8 cellular contexts compared by ENCODE assay signal in genomic region chr10:67837519-67838314, GRCh38. TPM values are rescaled to one million over a fixed set of nuclear protein-coding genes. Genes with fewer than 3 reads are reported as not detected.
DNase-seq lines count a peak whose midpoint lies in the region; ATAC-seq, FAIRE-seq and TF ChIP-seq lines count a peak whose summit lies in the region.

TSS of gene DNAJC12 (minus strand) at chr10:67838188. CDS start at chr10:67838011, 177 bp downstream.

- no peak for TF ChIP-seq EP300 in GM12878 (IDR thresholded peaks at IDR 0.05; ENCODE audit: borderline replicate concordance in 1 of 2, control insufficient read depth in 1 of 2, low read depth in 2 of 2, low read length in 2 of 2)

- H3K27ac ChIP-seq in 22Rv1 = peak within 1 kb of the TSS; percentile 54
- no peak within 1 kb of the TSS for H3K27ac ChIP-seq in GM12878 (ENCODE audit: control insufficient read depth, insufficient read depth)
- no peak within 1 kb of the TSS for H3K27ac ChIP-seq in kidney (ENCODE audit: low read depth in 2 of 2, low read length in 2 of 2)
- H3K27ac ChIP-seq in stomach smooth muscle (ENCODE audit: low read length) = no peak within 1 kb of the TSS

- in situ Hi-C loops in GM12878 (cut with MboI) = no loop called here

- CTCF ChIA-PET in GM12878 (lab: Yijun Ruan, JAX) = interaction anchor here (0.6 to 2.6 kb wide), 8 partner anchors 17 to 463 kb away, joined by 3 to 20 read pairs (median 4); no protein-coding TSS in a partner anchor

- intact Hi-C loops in GM12878 (cut with micrococcal nuclease; ENCODE audit: unreplicated experiment) = no loop called here
- intact Hi-C loops in kidney (cut with DNase I) = no loop called here

- no peaks in the 10 kb centered on the region for H4K20me1 ChIP-seq in GM12878 (ENCODE audit: control insufficient read depth, insufficient read depth)

- no peak within 1 kb of the TSS for H3K9ac ChIP-seq in GM12878 (ENCODE audit: control insufficient read depth, insufficient read depth, low read length)
- peak within 1 kb of the TSS in 1 of 2 donors; percentile 16 for H3K9ac ChIP-seq in kidney (ENCODE audit: low read length in 2 of 2)
- peak within 1 kb of the TSS; percentile 43 to 55 for H3K9ac ChIP-seq in stomach smooth muscle (ENCODE audit: low read length in 2 of 2)

- H3K4me3 ChIP-seq in GM08714 (ENCODE audit: low read length) = peak within 1 kb of the TSS; percentile 43; the same call in 1 of the 2 replicates
- H3K4me3 ChIP-seq in GM12878 = no peak within 1 kb of the TSS
- peak within 1 kb of the TSS; percentile 59 to 71 for H3K4me3 ChIP-seq in kidney (ENCODE audit: low read length in 2 of 2)
- H3K4me3 ChIP-seq in stomach smooth muscle (ENCODE audit: low read length in 2 of 2) = peak within 1 kb of the TSS; percentile 57 to 66

- TF ChIP-seq CTCF in 22Rv1 (IDR thresholded peaks at IDR 0.05) (no peak), GM12878 (IDR thresholded peaks at IDR 0.05 in 2 of 3, conservative IDR thresholded peaks at IDR 0.05 in 1 of 3; ENCODE audit: control insufficient read depth in 2 of 3, extremely low read depth in 1 of 3, insufficient read depth in 1 of 3, low read depth in 3 of 3, low read length in 3 of 3) (no peak; a peak in 1 of 6 replicates), kidney (IDR thresholded peaks at IDR 0.05; ENCODE audit: borderline replicate concordance, extremely low read depth, insufficient read depth) (no peak)

- H3K36me3 ChIP-seq in GM12878 (ENCODE audit: control insufficient read depth in 2 of 2, insufficient read depth in 2 of 2, low read length in 1 of 2) = no peaks in the 10 kb centered on the region
- no peaks in the 10 kb centered on the region for H3K36me3 ChIP-seq in kidney (ENCODE audit: control insufficient read depth in 1 of 2, insufficient read depth in 2 of 2, low read length in 2 of 2)
- no peaks in the 10 kb centered on the region for H3K36me3 ChIP-seq in stomach smooth muscle (ENCODE audit: control insufficient read depth in 2 of 2, insufficient read depth in 2 of 2, low read length in 2 of 2)

- peak; percentile 91 for ATAC-seq in HG03469 (IDR thresholded peaks at IDR 0.05; ENCODE audit: unreplicated experiment)
- ATAC-seq in GM12878 = peak; percentile 99

- no peak within 1 kb of the TSS; the same call in 1 of the 2 replicates for H2AFZ ChIP-seq in GM12878 (ENCODE audit: control insufficient read depth, low read depth, low read length)

- WGBS in GM12878 (ENCODE audit: insufficient coverage, insufficient replicate concordance, low lambda C conversion rate, missing lambda C conversion rate) = 29% methylated on average over 5 of the region's 5 CpGs

- FAIRE-seq in GM12878 (lab: Jason Lieb, UNC) (no peak), kidney (lab: Jason Lieb, UNC) (peak; percentile 52)

- H3K4me2 ChIP-seq in GM12878 (ENCODE audit: control insufficient read depth, insufficient read depth) = no peak within 1 kb of the TSS

- no peaks in the 10 kb centered on the region for H3K4me1 ChIP-seq in GM12878 (ENCODE audit: control insufficient read depth, insufficient read depth, low read length)
- H3K4me1 ChIP-seq in kidney (ENCODE audit: control insufficient read depth in 1 of 2, insufficient read depth in 1 of 2, low read depth in 1 of 2, low read length in 2 of 2) = no peaks in the 10 kb centered on the region
- H3K4me1 ChIP-seq in stomach smooth muscle (ENCODE audit: control insufficient read depth, insufficient read depth, low read length) = no peaks in the 10 kb centered on the region

- no peaks in the 10 kb centered on the region for H3K79me2 ChIP-seq in GM12878 (ENCODE audit: control insufficient read depth, insufficient read depth, low read length)

- BruUV-seq in GM12878 (replicated peaks; lab: Mats Ljungman, UMichigan) = no TSS peak

- RAD21 ChIA-PET in GM12878 (lab: Charles Lee; ENCODE audit: unreplicated experiment) = interaction anchor here (1.5 to 1.8 kb wide), 2 partner anchors 18 to 49 kb away, joined by 5 to 8 read pairs; no protein-coding TSS in a partner anchor

- SMC1A ChIA-PET in GM12878 (lab: Charles Lee; ENCODE audit: uncharacterized antibody, unreplicated experiment) = interaction anchor here (0.5 to 2.2 kb wide), 7 partner anchors 9 to 317 kb away, joined by 3 to 8 read pairs (median 5); no protein-coding TSS in a partner anchor

- no peak for TF ChIP-seq POLR2A in GM12878 (IDR thresholded peaks at IDR 0.05; ENCODE audit: low read depth, low read length)

- H3K9me3 ChIP-seq in GM12878 (replicated peaks; ENCODE audit: control insufficient read depth, insufficient read depth, low read length) (no peaks in the 10 kb centered on the region; the same call in 2 of the 3 replicates), kidney (ENCODE audit: control insufficient read depth in 1 of 2, low read length in 2 of 2) (peaks cover 0 to 5% of the 10 kb centered on the region in 2 donors), stomach smooth muscle (ENCODE audit: control insufficient read depth in 2 of 2, low read length in 2 of 2) (no peaks in the 10 kb centered on the region)

- peak; percentile 91 for DNase-seq in NCI-H82 (lab: John Stamatoyannopoulos, UW)
- no peak for DNase-seq in GM12878 (ENCODE audit: low read depth, low spot score)
- no peak for DNase-seq in kidney
- DNase-seq in NCI-H128 (lab: John Stamatoyannopoulos, UW; ENCODE audit: unreplicated experiment) = no peak

- H3K27me3 ChIP-seq in GM12878 (replicated peaks in 1 of 2; ENCODE audit: control insufficient read depth in 2 of 2, insufficient read depth in 2 of 2, low read length in 1 of 2) = no peaks in the 10 kb centered on the region
- no peaks in the 10 kb centered on the region for H3K27me3 ChIP-seq in stomach smooth muscle (ENCODE audit: control insufficient read depth in 1 of 2, insufficient read depth in 2 of 2, low read length in 2 of 2)

- no peak for TF ChIP-seq RAD21 in GM12878 (IDR thresholded peaks at IDR 0.05; ENCODE audit: insufficient read depth, low read depth, low read length)

- POLR2A ChIA-PET in GM12878 (lab: Charles Lee) = interaction anchor here (0.6 to 1.4 kb wide), 2 partner anchors 12 to 471 kb away, joined by 4 read pairs; no protein-coding TSS in a partner anchor

TF ChIP-seq in GM12878, 131 proteins besides CTCF, POLR2A, EP300 and RAD21:
- TF ChIP-seq HCFC1 (IDR thresholded peaks at IDR 0.05; ENCODE audit: low read length) = peak; percentile 58
- TF ChIP-seq ATF3 (IDR thresholded peaks at IDR 0.05; ENCODE audit: borderline replicate concordance, extremely low read depth, low read depth, low read length) = no peak
- TF ChIP-seq EZH2 (IDR thresholded peaks at IDR 0.05; ENCODE audit: borderline replicate concordance, control insufficient read depth, low read depth, low read length) = no peak
- TF ChIP-seq KDM1A (IDR thresholded peaks at IDR 0.05; ENCODE audit: borderline replicate concordance) = no peak
- TF ChIP-seq USF2 (IDR thresholded peaks at IDR 0.05; ENCODE audit: borderline replicate concordance, low read depth, low read length) = peak; percentile 46; the same call in 1 of the 2 replicates
- TF ChIP-seq ATF7 (IDR thresholded peaks at IDR 0.05; ENCODE audit: low read depth) = no peak
- TF ChIP-seq BCL11A (IDR thresholded peaks at IDR 0.05; ENCODE audit: low read depth, low read length) = no peak
- TF ChIP-seq SPI1 (IDR thresholded peaks at IDR 0.05; ENCODE audit: borderline replicate concordance, insufficient read depth, low read depth, low read length) = no peak
- peak; percentile 64; the same call in 1 of the 2 replicates for TF ChIP-seq RAD51 (IDR thresholded peaks at IDR 0.05)
- TF ChIP-seq POU2F2 (IDR thresholded peaks at IDR 0.05; ENCODE audit: borderline replicate concordance, low read depth, low read length) = no peak
- no peak for TF ChIP-seq PML (IDR thresholded peaks at IDR 0.05; ENCODE audit: low read length)
- TF ChIP-seq SIX5 (IDR thresholded peaks at IDR 0.05; ENCODE audit: low read depth, low read length, severe bottlenecking) = peak; percentile 60

RNA-seq across cellular contexts. Expression of gene DNAJC12, which starts in this region (rescaled TPM):
- total RNA-seq in GM12878 (2013; cell fraction: nucleolus; rRNA removed) = 8.1 and 8.5 TPM in 2 replicates
- total RNA-seq in GM12878 (2014; rRNA removed) (1.7 and 1.8 TPM in 2 replicates), GM12878 (2014; rRNA removed; fragmentation: Illumina TruSeq; extraction: Trizol) (2.6 and 2.7 TPM in 2 replicates), GM12878 (2021) (1.2 and 2.1 TPM in 2 replicates), kidney (2.5 TPM)
- 0.34 TPM for polyA plus RNA-seq in GM12878 (2011; ENCODE audit: low read depth)
- polyA plus RNA-seq in GM12878 (2011; rRNA removed) (4.2 and 7.4 TPM in 2 replicates), GM12878 (2014; fragmentation: Illumina TruSeq; extraction: Trizol) (3.5 and 5.9 TPM in 2 replicates), GM12878 (2014; fragmentation: Nextera tagmentation; extraction: Ambion mirVana) (1 to 10 TPM; 3.3 to 4.5 TPM), GM12878 (2014; rRNA removed) (1.1 and 1.2 TPM in 2 replicates), GM12878 (2016; fragmentation: Nextera tagmentation; extraction: Ambion mirVana) (1 to 10 TPM; 2.7 to 4.1 TPM), kidney (ENCODE audit: insufficient read depth, low read depth, low replicate concordance) (33.9 TPM)
- 1.9 and 2.2 TPM in 2 replicates for polyA plus RNA-seq in GM12878 (2011; cell fraction: cytosol; rRNA removed)
- 2.1 and 2.3 TPM in 2 replicates for polyA plus RNA-seq in GM12878 (2011; cell fraction: nucleus; rRNA removed)
- polyA plus RNA-seq in GM12878 (2012) = 0.59 and 0.65 TPM in 2 replicates
- polyA minus RNA-seq in GM12878 (2011; rRNA and poly(A)+ RNA removed) = 0.62 and 0.95 TPM in 2 replicates
- polyA minus RNA-seq in GM12878 (2011; cell fraction: cytosol; rRNA and poly(A)+ RNA removed) = 2.8 TPM in 1 of 2 replicates, not detected in the other
- polyA minus RNA-seq in GM12878 (2011; cell fraction: nucleus; rRNA and poly(A)+ RNA removed) = 0.36 and 0.48 TPM in 2 replicates
